Comparison of ENCODE assay signal across 8 cellular contexts in the genomic region with DNA sequence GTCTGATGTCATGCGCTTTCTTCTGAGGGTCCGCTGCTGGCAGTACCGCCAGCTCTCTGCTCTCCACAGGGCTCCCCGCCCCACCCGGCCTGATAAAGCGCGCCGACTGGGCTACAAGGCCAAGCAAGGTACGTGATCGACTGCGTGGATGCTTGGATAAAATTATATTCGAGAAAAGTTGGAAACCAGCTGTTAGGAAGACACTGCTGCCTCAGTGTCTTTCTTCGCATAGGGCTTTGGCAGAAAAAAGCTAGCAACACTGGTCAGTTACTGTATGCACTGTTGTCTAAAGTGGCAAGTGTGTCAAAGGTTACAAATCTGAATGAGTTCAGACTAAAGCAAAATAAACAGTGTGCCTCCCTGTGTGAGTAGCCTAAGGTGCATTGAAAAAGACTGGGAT. TPM values are rescaled to one million over a fixed set of nuclear protein-coding genes. Genes with fewer than 3 reads are reported as not detected.
DNase-seq lines count a peak whose midpoint lies in the region; FAIRE-seq and TF ChIP-seq lines count a peak whose summit lies in the region.
"Not testable (repeated sequence)": the region's sequence is repeated elsewhere in the genome, so short reads cannot be mapped to it uniquely, and the experiment has no call there.

No MANE protein-coding gene starts in this region.

- not testable (repeated sequence) for H3K9me3 Mint-ChIP-seq in Caco-2 (ENCODE audit: unreplicated experiment); activated CD4-positive, alpha-beta memory T cell treated with anti-CD3 and anti-CD28 coated beads, Interleukin-2, amount 10 ng/mL, durations not matched to agents 7 days and 5 days; progenitor cell of endocrine pancreas (ENCODE audit: low read depth)

- H3F3A ChIP-seq in MM.1S (ENCODE audit: insufficient read depth, low read length) = peaks cover 49% of the 10 kb centered on the region

- H3K9me2 ChIP-seq in MM.1S (replicated peaks; ENCODE audit: insufficient read depth, low read length) = not testable (repeated sequence)

- FAIRE-seq in bronchial epithelial cell (lab: Jason Lieb, UNC) = not testable (repeated sequence)

- H3K4me2 ChIP-seq in MM.1S (ENCODE audit: low read depth, low read length) = peak overlapping the region; percentile 98

- intact Hi-C loops in Caco-2 (cut with micrococcal nuclease; ENCODE audit: unreplicated experiment) (loop anchor here (1.0 to 2.0 kb wide), 2 partner anchors 17 to 27 kb away; partner anchors contain the start of gene NR1D2), tibial artery (cut with DNase I; ENCODE audit: low total_unique reads) (loop anchor here (2.0 kb wide), 1 partner anchor 27 kb away; the partner anchor contains the start of gene NR1D2)

- H4K20me1 ChIP-seq in MM.1S (ENCODE audit: insufficient read depth, low read length) = peaks cover 19% of the 10 kb centered on the region

- H3K27ac ChIP-seq in MM.1S (ENCODE audit: low read length) (peak overlapping the region; percentile 64; the same call in 1 of the 2 replicates), tibial artery (peak overlapping the region; percentile 82 to 89)

- peak overlapping the region; percentile 92 for H3K4me3 ChIP-seq in Caco-2 (ENCODE audit: low read depth, low read length)
- peak overlapping the region; percentile 100 for H3K4me3 ChIP-seq in MM.1S (ENCODE audit: low read length)
- peak overlapping the region; percentile 100 for H3K4me3 ChIP-seq in bronchial epithelial cell (ENCODE audit: low read depth, low read length)
- H3K4me3 ChIP-seq in foreskin fibroblast (ENCODE audit: low read depth in 1 of 2, low read length in 2 of 2) = peak overlapping the region; percentile 76 to 92
- H3K4me3 ChIP-seq in tibial artery = peak overlapping the region; percentile 72 to 75

- H3K36me3 Mint-ChIP-seq in Caco-2 (ENCODE audit: insufficient read depth, unreplicated experiment) = peaks cover 60% of the 10 kb centered on the region
- peaks cover 49% of the 10 kb centered on the region for H3K36me3 Mint-ChIP-seq in activated CD4-positive, alpha-beta memory T cell treated with anti-CD3 and anti-CD28 coated beads, Interleukin-2, amount 10 ng/mL, durations not matched to agents 7 days and 5 days (ENCODE audit: low read depth)
- peaks cover 26% of the 10 kb centered on the region for H3K36me3 Mint-ChIP-seq in progenitor cell of endocrine pancreas (ENCODE audit: insufficient read depth)

- POLR2A ChIA-PET in Caco-2 (lab: Charles Lee) = interaction anchor here (1.1 kb wide), 1 partner anchor 28 kb away, joined by 4 read pairs; no protein-coding TSS in a partner anchor
- POLR2A ChIA-PET in activated CD4-positive, alpha-beta memory T cell treated with anti-CD3 and anti-CD28 coated beads, Interleukin-2, amount 10 ng/mL, durations not matched to agents 7 days and 5 days (lab: Charles Lee) = interaction anchor here (0.8 to 4.7 kb wide), 16 partner anchors 7 to 190 kb away, joined by 3 to 99 read pairs (median 6); no protein-coding TSS in a partner anchor

- TF ChIP-seq CTCF in Caco-2 (IDR thresholded peaks at IDR 0.05; ENCODE audit: insufficient read depth in 1 of 2, low read depth in 1 of 2, low read length in 1 of 2, severe bottlenecking in 1 of 2, unreplicated experiment in 1 of 2); MM.1S (IDR thresholded peaks at IDR 0.05; ENCODE audit: low read length); bronchial epithelial cell (IDR thresholded peaks at IDR 0.05; ENCODE audit: insufficient read depth, low read length, severe bottlenecking); foreskin fibroblast (IDR thresholded peaks at IDR 0.05; ENCODE audit: low read depth, low read length); progenitor cell of endocrine pancreas (IDR thresholded peaks at IDR 0.05; ENCODE audit: unreplicated experiment); tibial artery (IDR thresholded peaks at IDR 0.05): not testable (repeated sequence)

- H3K4me3 Mint-ChIP-seq in Caco-2 (ENCODE audit: unreplicated experiment) (peak overlapping the region; percentile 70), progenitor cell of endocrine pancreas (ENCODE audit: low read depth) (peak overlapping the region; percentile 100)
- H3K4me3 Mint-ChIP-seq in activated CD4-positive, alpha-beta memory T cell treated with anti-CD3 and anti-CD28 coated beads, Interleukin-2, amount 10 ng/mL, durations not matched to agents 7 days and 5 days = peak overlapping the region; percentile 98

- peaks cover 27% of the 10 kb centered on the region for H3K79me2 ChIP-seq in MM.1S (ENCODE audit: low read length)

- CTCF ChIA-PET in Caco-2 (lab: Charles Lee) = interaction anchor here (1.0 kb wide), 1 partner anchor 29 kb away, joined by 3 read pairs; no protein-coding TSS in a partner anchor
- CTCF ChIA-PET in activated CD4-positive, alpha-beta memory T cell treated with anti-CD3 and anti-CD28 coated beads, Interleukin-2, amount 10 ng/mL, durations not matched to agents 7 days and 5 days (lab: Charles Lee) = interaction anchor here (1.5 to 3.3 kb wide), 2 partner anchors 26 to 33 kb away, joined by 4 to 13 read pairs; no protein-coding TSS in a partner anchor

- H3K9ac ChIP-seq in MM.1S (ENCODE audit: low read length) = peak overlapping the region; percentile 97

- not testable (repeated sequence) for H2AFZ ChIP-seq in MM.1S (ENCODE audit: low read length)

- H3K27ac Mint-ChIP-seq in Caco-2 (ENCODE audit: unreplicated experiment) (peak overlapping the region; percentile 96), progenitor cell of endocrine pancreas (peak overlapping the region; percentile 100)
- peak overlapping the region; percentile 93 for H3K27ac Mint-ChIP-seq in activated CD4-positive, alpha-beta memory T cell treated with anti-CD3 and anti-CD28 coated beads, Interleukin-2, amount 10 ng/mL, durations not matched to agents 7 days and 5 days

- BruUV-seq in Caco-2 (replicated peaks; lab: Mats Ljungman, UMichigan) = not testable (repeated sequence)

- not testable (repeated sequence) for H3K27me3 ChIP-seq in Caco-2 (replicated peaks; ENCODE audit: control insufficient read depth, insufficient read depth, low read length); MM.1S (replicated peaks; ENCODE audit: insufficient read depth, low read length); bronchial epithelial cell (ENCODE audit: control insufficient read depth, insufficient read depth, low read length); tibial artery

- not testable (repeated sequence) for H3K9me3 ChIP-seq in Caco-2; MM.1S (replicated peaks; ENCODE audit: insufficient read depth, low read length); tibial artery

- H3K27me3 Mint-ChIP-seq in Caco-2 (ENCODE audit: insufficient read depth, unreplicated experiment); activated CD4-positive, alpha-beta memory T cell treated with anti-CD3 and anti-CD28 coated beads, Interleukin-2, amount 10 ng/mL, durations not matched to agents 7 days and 5 days; progenitor cell of endocrine pancreas: not testable (repeated sequence)

- DNase-seq in Caco-2; MM.1S; activated CD4-positive, alpha-beta memory T cell treated with anti-CD3 and anti-CD28 coated beads, Interleukin-2, amount 10 ng/mL, durations not matched to agents 7 days and 5 days; bronchial epithelial cell (ENCODE audit: low read depth); foreskin fibroblast; progenitor cell of endocrine pancreas (ENCODE audit: low spot score, unreplicated experiment); tibial artery: not testable (repeated sequence)
- DNase-seq in lung microvascular endothelial cell (ENCODE audit: low read depth in 2 of 2) = peak; percentile 8 to 14

- H3K36me3 ChIP-seq in Caco-2 (ENCODE audit: control insufficient read depth, insufficient read depth, low read length); bronchial epithelial cell (ENCODE audit: control insufficient read depth, insufficient read depth, low read length): not testable (repeated sequence)
- peaks cover 14% of the 10 kb centered on the region; the same call in 1 of the 2 replicates for H3K36me3 ChIP-seq in MM.1S (replicated peaks; ENCODE audit: insufficient read depth, low read length)
- peaks cover 21 to 40% (median 34%) of the 10 kb centered on the region in 3 donors for H3K36me3 ChIP-seq in tibial artery

- H3K4me1 ChIP-seq in Caco-2 (peaks cover 29% of the 10 kb centered on the region), MM.1S (ENCODE audit: low read length) (peaks cover 36% of the 10 kb centered on the region), tibial artery (peaks cover 0 to 45% (median 19%) of the 10 kb centered on the region in 4 donors)

- peaks cover 12% of the 10 kb centered on the region for H3K4me1 Mint-ChIP-seq in Caco-2 (ENCODE audit: low read depth, unreplicated experiment)
- peaks cover 53% of the 10 kb centered on the region for H3K4me1 Mint-ChIP-seq in activated CD4-positive, alpha-beta memory T cell treated with anti-CD3 and anti-CD28 coated beads, Interleukin-2, amount 10 ng/mL, durations not matched to agents 7 days and 5 days
- H3K4me1 Mint-ChIP-seq in progenitor cell of endocrine pancreas (ENCODE audit: low read depth) = peaks cover 46% of the 10 kb centered on the region

RNA-seq across cellular contexts. Expression of gene RPL15, which starts 1.0 kb away (rescaled TPM):
- total RNA-seq in Caco-2 (2022) (1,611 and 1,698 TPM in 2 replicates), bronchial epithelial cell (2,265 and 4,496 TPM in 2 replicates), lung microvascular endothelial cell (2,195 and 2,538 TPM in 2 replicates), progenitor cell of endocrine pancreas (1,859 and 1,922 TPM in 2 replicates)
- 1,000 to 10,000 TPM; 1,398 to 1,426 TPM for total RNA-seq in activated CD4-positive, alpha-beta memory T cell treated with anti-CD3 and anti-CD28 coated beads, Interleukin-2, amount 10 ng/mL, durations not matched to agents 7 days and 5 days

RNA-seq across cellular contexts. Expression of gene NKIRAS1, which starts 1.1 kb away (rescaled TPM):
- total RNA-seq in Caco-2 (2022) (6.6 and 6.8 TPM in 2 replicates), bronchial epithelial cell (11.8 and 13.2 TPM in 2 replicates), lung microvascular endothelial cell (5.7 and 7.3 TPM in 2 replicates), progenitor cell of endocrine pancreas (8.5 and 9.5 TPM in 2 replicates)
- 1 to 10 TPM; 3.0 to 3.1 TPM for total RNA-seq in activated CD4-positive, alpha-beta memory T cell treated with anti-CD3 and anti-CD28 coated beads, Interleukin-2, amount 10 ng/mL, durations not matched to agents 7 days and 5 days

RNA-seq across cellular contexts. Expression of gene NR1D2, which starts 27.2 kb away (rescaled TPM):
- total RNA-seq in Caco-2 (2022) = 22.8 and 23.9 TPM in 2 replicates
- total RNA-seq in activated CD4-positive, alpha-beta memory T cell treated with anti-CD3 and anti-CD28 coated beads, Interleukin-2, amount 10 ng/mL, durations not matched to agents 7 days and 5 days = 1 to 10 TPM; 6.2 to 8.2 TPM
- 24.6 and 34.0 TPM in 2 replicates for total RNA-seq in bronchial epithelial cell
- 22.7 and 31.3 TPM in 2 replicates for total RNA-seq in lung microvascular endothelial cell
- 14.9 TPM in 2 replicates for total RNA-seq in progenitor cell of endocrine pancreas
